Comparison of ENCODE assay signal across 13 cellular contexts in genomic region chr3:179000144-179000543, GRCh38.
DNase-seq lines count a peak whose midpoint lies in the region; ATAC-seq, FAIRE-seq and TF ChIP-seq lines count a peak whose summit lies in the region.
"Had no signal": no experiment of that assay in that cellular context is flagged by ENCODE, and none has a peak within 500 bp of the region (broad histone marks: within the 10 kb centered on the region; RNA-seq: fewer than 3 reads in every experiment).

No MANE protein-coding gene starts in this region.

- peak overlapping the region; percentile 45 for H3K27ac Mint-ChIP-seq in activated T-helper 1 cell treated with anti-CD3 and anti-CD28 coated beads, Interleukin-12 subunit alpha, Interleukin-12 subunit beta, Interleukin-2, Interleukin-4 antibody, amounts not matched to agents 30 ng/mL and 10 ng/mL and 1 ng/mL, durations not matched to agents 14 hours and 24 hours and 36 hours
- no peak overlapping the region for H3K27ac Mint-ChIP-seq in naive thymus-derived CD4-positive, alpha-beta T cell
- no peak overlapping the region for H3K27ac Mint-ChIP-seq in activated T-helper 2 cell treated with anti-CD3 and anti-CD28 coated beads, Interferon-gamma antibody, Interleukin-2, Interleukin-4, amounts not matched to agents 10 μg/mL and 5 μg/mL and 100 μg/mL, durations not matched to agents 14 hours and 24 hours and 36 hours

- H3K36me3 Mint-ChIP-seq in activated T-helper 1 cell treated with anti-CD3 and anti-CD28 coated beads, Interleukin-12 subunit alpha, Interleukin-12 subunit beta, Interleukin-2, Interleukin-4 antibody, amounts not matched to agents 30 ng/mL and 10 ng/mL and 1 ng/mL, durations not matched to agents 14 hours and 24 hours and 36 hours (ENCODE audit: low read depth): peaks cover 12% of the 10 kb centered on the region
- H3K36me3 Mint-ChIP-seq in naive thymus-derived CD4-positive, alpha-beta T cell: peaks cover 11 to 45% (median 28%) of the 10 kb centered on the region in 5 donors
- no peaks in the 10 kb centered on the region for H3K36me3 Mint-ChIP-seq in activated T-helper 2 cell treated with anti-CD3 and anti-CD28 coated beads, Interferon-gamma antibody, Interleukin-2, Interleukin-4, amounts not matched to agents 10 μg/mL and 5 μg/mL and 100 μg/mL, durations not matched to agents 14 hours and 24 hours and 36 hours (ENCODE audit: low read depth)

- H3K9me3 Mint-ChIP-seq in activated T-helper 1 cell treated with anti-CD3 and anti-CD28 coated beads, Interleukin-12 subunit alpha, Interleukin-12 subunit beta, Interleukin-2, Interleukin-4 antibody, amounts not matched to agents 30 ng/mL and 10 ng/mL and 1 ng/mL, durations not matched to agents 14 hours and 24 hours and 36 hours: no peaks in the 10 kb centered on the region
- no peaks in the 10 kb centered on the region for H3K9me3 Mint-ChIP-seq in naive thymus-derived CD4-positive, alpha-beta T cell
- H3K9me3 Mint-ChIP-seq in activated T-helper 2 cell treated with anti-CD3 and anti-CD28 coated beads, Interferon-gamma antibody, Interleukin-2, Interleukin-4, amounts not matched to agents 10 μg/mL and 5 μg/mL and 100 μg/mL, durations not matched to agents 14 hours and 24 hours and 36 hours: no peaks in the 10 kb centered on the region

- POLR2A ChIA-PET in naive thymus-derived CD4-positive, alpha-beta T cell (lab: Charles Lee): no interaction called here
- POLR2A ChIA-PET in RWPE1 (lab: Yijun Ruan, JAX; ENCODE audit: low non-redundant PET): no interaction called here

- ATAC-seq in GM18907 (IDR thresholded peaks at IDR 0.05; ENCODE audit: unreplicated experiment): peak; percentile 92
- ATAC-seq in HG02798 (IDR thresholded peaks at IDR 0.05; ENCODE audit: poor library complexity, unreplicated experiment): peak; percentile 84
- ATAC-seq in naive thymus-derived CD4-positive, alpha-beta T cell: no peak

- H3K27me3 ChIP-seq in naive thymus-derived CD4-positive, alpha-beta T cell (ENCODE audit: control insufficient read depth in 2 of 2, insufficient read depth in 2 of 2, low read length in 2 of 2): no peaks in the 10 kb centered on the region
- H3K27me3 ChIP-seq: transverse colon had no signal

- H3K4me1 ChIP-seq in naive thymus-derived CD4-positive, alpha-beta T cell (ENCODE audit: control insufficient read depth in 2 of 2, insufficient read depth in 2 of 2, low read length in 2 of 2): no peaks in the 10 kb centered on the region
- H3K4me1 ChIP-seq: transverse colon had no signal

- no peak overlapping the region for H3K4me3 ChIP-seq in naive thymus-derived CD4-positive, alpha-beta T cell (ENCODE audit: low read length)
- H3K4me3 ChIP-seq: lung, transverse colon had no signal

- H3K27me3 Mint-ChIP-seq in activated T-helper 1 cell treated with anti-CD3 and anti-CD28 coated beads, Interleukin-12 subunit alpha, Interleukin-12 subunit beta, Interleukin-2, Interleukin-4 antibody, amounts not matched to agents 30 ng/mL and 10 ng/mL and 1 ng/mL, durations not matched to agents 14 hours and 24 hours and 36 hours (ENCODE audit: insufficient read depth): peaks cover 11% of the 10 kb centered on the region
- no peaks in the 10 kb centered on the region for H3K27me3 Mint-ChIP-seq in naive thymus-derived CD4-positive, alpha-beta T cell
- peaks cover 42% of the 10 kb centered on the region for H3K27me3 Mint-ChIP-seq in activated T-helper 2 cell treated with anti-CD3 and anti-CD28 coated beads, Interferon-gamma antibody, Interleukin-2, Interleukin-4, amounts not matched to agents 10 μg/mL and 5 μg/mL and 100 μg/mL, durations not matched to agents 14 hours and 24 hours and 36 hours (ENCODE audit: low read depth)

- no peaks in the 10 kb centered on the region for H3K36me3 ChIP-seq in naive thymus-derived CD4-positive, alpha-beta T cell (ENCODE audit: control insufficient read depth in 2 of 3, insufficient read depth in 3 of 3, low read length in 3 of 3)
- H3K36me3 ChIP-seq: transverse colon had no signal

- no peaks in the 10 kb centered on the region for H3K9me3 ChIP-seq in naive thymus-derived CD4-positive, alpha-beta T cell (ENCODE audit: control insufficient read depth in 2 of 3, low read length in 3 of 3)
- H3K9me3 ChIP-seq: transverse colon had no signal

- FAIRE-seq in HTR-8/SVneo (lab: Jason Lieb, UNC): no peak
- FAIRE-seq: frontal cortex had no signal

- DNase-seq in EL (peak; percentile 12), HTR-8/SVneo (ENCODE audit: insufficient read length, low spot score) (no peak), RWPE1 (ENCODE audit: low spot score) (no peak)
- DNase-seq in activated T-helper 1 cell treated with anti-CD3 and anti-CD28 coated beads, Interleukin-12 subunit alpha, Interleukin-12 subunit beta, Interleukin-2, Interleukin-4 antibody, amounts not matched to agents 30 ng/mL and 10 ng/mL and 1 ng/mL, durations not matched to agents 14 hours and 24 hours and 36 hours (ENCODE audit: low spot score): no peak
- no peak for DNase-seq in naive thymus-derived CD4-positive, alpha-beta T cell
- DNase-seq in activated T-helper 2 cell treated with anti-CD3 and anti-CD28 coated beads, Interferon-gamma antibody, Interleukin-2, Interleukin-4, amounts not matched to agents 10 μg/mL and 5 μg/mL and 100 μg/mL, durations not matched to agents 14 hours and 24 hours and 36 hours (ENCODE audit: low spot score): no peak
- DNase-seq: activated CD8-positive, alpha-beta memory T cell treated with anti-CD3 and anti-CD28 coated beads for 24 hours; transverse colon had no signal

- intact Hi-C loops in activated T-helper 1 cell treated with anti-CD3 and anti-CD28 coated beads, Interleukin-12 subunit alpha, Interleukin-12 subunit beta, Interleukin-2, Interleukin-4 antibody, amounts not matched to agents 30 ng/mL and 10 ng/mL and 1 ng/mL, durations not matched to agents 14 hours and 24 hours and 36 hours (cut with micrococcal nuclease): loop anchor here (1.0 kb wide), 2 partner anchors 15 to 147 kb away; no protein-coding TSS in a partner anchor
- intact Hi-C loops in naive thymus-derived CD4-positive, alpha-beta T cell (cut with micrococcal nuclease): no loop called here
- intact Hi-C loops in activated T-helper 2 cell treated with anti-CD3 and anti-CD28 coated beads, Interferon-gamma antibody, Interleukin-2, Interleukin-4, amounts not matched to agents 10 μg/mL and 5 μg/mL and 100 μg/mL, durations not matched to agents 14 hours and 24 hours and 36 hours (cut with micrococcal nuclease): loop anchor here (1.0 to 5.0 kb wide), 4 partner anchors 15 to 148 kb away; partner anchors contain the start of gene PIK3CA

- TF ChIP-seq CTCF in RWPE1 (conservative IDR thresholded peaks at IDR 0.05; ENCODE audit: low read depth): no peak

- H3K4me3 Mint-ChIP-seq in activated T-helper 1 cell treated with anti-CD3 and anti-CD28 coated beads, Interleukin-12 subunit alpha, Interleukin-12 subunit beta, Interleukin-2, Interleukin-4 antibody, amounts not matched to agents 30 ng/mL and 10 ng/mL and 1 ng/mL, durations not matched to agents 14 hours and 24 hours and 36 hours: peak overlapping the region; percentile 37
- peak overlapping the region in 1 of 10 donors; percentile 54 for H3K4me3 Mint-ChIP-seq in naive thymus-derived CD4-positive, alpha-beta T cell
- no peak overlapping the region for H3K4me3 Mint-ChIP-seq in activated T-helper 2 cell treated with anti-CD3 and anti-CD28 coated beads, Interferon-gamma antibody, Interleukin-2, Interleukin-4, amounts not matched to agents 10 μg/mL and 5 μg/mL and 100 μg/mL, durations not matched to agents 14 hours and 24 hours and 36 hours (ENCODE audit: low read depth)

- no peak overlapping the region for H3K27ac ChIP-seq in naive thymus-derived CD4-positive, alpha-beta T cell (ENCODE audit: low read depth, low read length)
- no peak overlapping the region for H3K27ac ChIP-seq in RWPE1
- H3K27ac ChIP-seq: C4-2B, transverse colon had no signal

- CTCF ChIA-PET in naive thymus-derived CD4-positive, alpha-beta T cell (lab: Charles Lee): no interaction called here
- CTCF ChIA-PET in RWPE1 (lab: Yijun Ruan, JAX): no interaction called here

- H3K4me1 Mint-ChIP-seq in activated T-helper 1 cell treated with anti-CD3 and anti-CD28 coated beads, Interleukin-12 subunit alpha, Interleukin-12 subunit beta, Interleukin-2, Interleukin-4 antibody, amounts not matched to agents 30 ng/mL and 10 ng/mL and 1 ng/mL, durations not matched to agents 14 hours and 24 hours and 36 hours (ENCODE audit: low read depth): peaks cover 19% of the 10 kb centered on the region
- peaks cover 0 to 12% (median 0%) of the 10 kb centered on the region in 7 donors for H3K4me1 Mint-ChIP-seq in naive thymus-derived CD4-positive, alpha-beta T cell
- H3K4me1 Mint-ChIP-seq in activated T-helper 2 cell treated with anti-CD3 and anti-CD28 coated beads, Interferon-gamma antibody, Interleukin-2, Interleukin-4, amounts not matched to agents 10 μg/mL and 5 μg/mL and 100 μg/mL, durations not matched to agents 14 hours and 24 hours and 36 hours (ENCODE audit: low read depth): peaks cover 26% of the 10 kb centered on the region

Comparison
In these comparisons a context has a peak if more than half of its experiments do, and no peak if none do; other contexts are left out.
1. intact Hi-C loops: an anchor here in activated T-helper 1 cell treated with anti-CD3 and anti-CD28 coated beads, Interleukin-12 subunit alpha, Interleukin-12 subunit beta, Interleukin-2, Interleukin-4 antibody, amounts not matched to agents 30 ng/mL and 10 ng/mL and 1 ng/mL, durations not matched to agents 14 hours and 24 hours and 36 hours (1.0 kb wide) and activated T-helper 2 cell treated with anti-CD3 and anti-CD28 coated beads, Interferon-gamma antibody, Interleukin-2, Interleukin-4, amounts not matched to agents 10 μg/mL and 5 μg/mL and 100 μg/mL, durations not matched to agents 14 hours and 24 hours and 36 hours (1.0 to 5.0 kb wide); none called in naive thymus-derived CD4-positive, alpha-beta T cell.